In genomic region chr2:216583157-216583556, GRCh38 we compare ENCODE assay signal across 20 cellular contexts. TPM values are rescaled to one million over a fixed set of nuclear protein-coding genes. Genes with fewer than 3 reads are reported as not detected.
A peak's percentile ranks its signal among the peaks of the same experiment; 100 is the strongest.
DNase-seq lines count a peak whose midpoint lies in the region; ATAC-seq and TF ChIP-seq lines count a peak whose summit lies in the region.
"Had no signal": no experiment of that assay in that cellular context is flagged by ENCODE, and none has a peak within 500 bp of the region (broad histone marks: within the 10 kb centered on the region; RNA-seq: fewer than 3 reads in every experiment).

No MANE protein-coding gene starts in this region.

- H3K79me2 ChIP-seq in PC-9 (ENCODE audit: low read depth) (no peaks in the 10 kb centered on the region), osteoblast (ENCODE audit: insufficient read depth, low read length) (no peaks in the 10 kb centered on the region)

- H3K4me3 Mint-ChIP-seq in T-helper 17 cell = no peak overlapping the region
- H3K4me3 Mint-ChIP-seq: activated T-helper 17 cell treated with anti-CD3 and anti-CD28 coated beads, Interleukin-2, amount 50 U/mL, for 72 hours; CD4-positive, alpha-beta T cell; H9; natural killer cell treated with Interleukin-12 subunit alpha and Interleukin-12 subunit beta and Interleukin-15 and Interleukin-18, amount 100 ng/mL, for 72 hours had no signal

- H3K4me2 ChIP-seq in PC-9 (peak overlapping the region; percentile 20), osteoblast (ENCODE audit: insufficient read depth, low read length) (peak overlapping the region; percentile 51)

- H3K4me1 Mint-ChIP-seq in T-helper 17 cell = no peaks in the 10 kb centered on the region
- H3K4me1 Mint-ChIP-seq: activated T-helper 17 cell treated with anti-CD3 and anti-CD28 coated beads, Interleukin-2, amount 50 U/mL, for 72 hours had no signal

- H2AFZ ChIP-seq in PC-9 (no peak overlapping the region), osteoblast (ENCODE audit: low read length) (no peak overlapping the region)

- intact Hi-C loops in PC-9 (cut with micrococcal nuclease; ENCODE audit: unreplicated experiment) = loop anchor here (2.0 to 5.0 kb wide), 2 partner anchors 44 to 84 kb away; no protein-coding TSS in a partner anchor

- H3K9me3 ChIP-seq in PC-9 (ENCODE audit: insufficient read depth, low read depth) (no peaks in the 10 kb centered on the region), osteoblast (ENCODE audit: low read depth, low read length) (no peaks in the 10 kb centered on the region), T-helper 17 cell (ENCODE audit: control insufficient read depth, low read length, poor library complexity, severe bottlenecking) (no peaks in the 10 kb centered on the region)
- H3K9me3 ChIP-seq: upper lobe of right lung had no signal

- H3K27me3 ChIP-seq in PC-9 (ENCODE audit: insufficient read depth, low read depth) (no peaks in the 10 kb centered on the region), osteoblast (ENCODE audit: insufficient read depth, low read length) (no peaks in the 10 kb centered on the region)
- H3K27me3 ChIP-seq: upper lobe of right lung had no signal

- H3K36me3 ChIP-seq in PC-9 (ENCODE audit: low read depth) = no peaks in the 10 kb centered on the region
- no peaks in the 10 kb centered on the region for H3K36me3 ChIP-seq in osteoblast (ENCODE audit: insufficient read depth, low read length)
- H3K36me3 ChIP-seq: upper lobe of right lung had no signal

- no TSS peak for BruUV-seq in PC-9 (replicated peaks; lab: Mats Ljungman, UMichigan)

- H4K20me1 ChIP-seq in PC-9 (ENCODE audit: insufficient read depth) (no peaks in the 10 kb centered on the region), osteoblast (ENCODE audit: insufficient read depth, low read length) (no peaks in the 10 kb centered on the region)

- H3F3A ChIP-seq in PC-9 (ENCODE audit: insufficient read depth, low read depth) = peaks cover 3% of the 10 kb centered on the region; the same call in 1 of the 2 replicates

- no peaks in the 10 kb centered on the region for H3K9me2 ChIP-seq in PC-9 (ENCODE audit: insufficient read depth)

- no peaks in the 10 kb centered on the region for H3K36me3 Mint-ChIP-seq in T-helper 17 cell (ENCODE audit: low read depth)
- H3K36me3 Mint-ChIP-seq: natural killer cell treated with Interleukin-12 subunit alpha and Interleukin-12 subunit beta and Interleukin-15 and Interleukin-18, amount 100 ng/mL, for 72 hours had no signal

- no peak overlapping the region for H3K4me3 ChIP-seq in PC-9
- H3K4me3 ChIP-seq in epithelial cell of esophagus (ENCODE audit: low read length) = no peak overlapping the region
- H3K4me3 ChIP-seq in osteoblast (ENCODE audit: insufficient read depth, low read length) = no peak overlapping the region
- H3K4me3 ChIP-seq: upper lobe of right lung had no signal

- TF ChIP-seq CTCF in PC-9 (conservative IDR thresholded peaks at IDR 0.05) (no peak), epithelial cell of esophagus (IDR thresholded peaks at IDR 0.05; ENCODE audit: insufficient read depth, low read depth, low read length, missing control alignments) (no peak), osteoblast (IDR thresholded peaks at IDR 0.05; ENCODE audit: extremely low read depth, low read depth, low read length) (no peak)

- CTCF ChIA-PET in PC-9 (lab: Charles Lee) = interaction anchor here (0.5 to 1.0 kb wide), 2 partner anchors 52 to 82 kb away, joined by 3 to 5 read pairs; no protein-coding TSS in a partner anchor

- POLR2A ChIA-PET in PC-9 (lab: Charles Lee; ENCODE audit: unreplicated experiment) = interaction anchor here (0.6 to 0.7 kb wide), 3 partner anchors 21 to 381 kb away, joined by 3 to 4 read pairs (median 3); no protein-coding TSS in a partner anchor

- DNase-seq in EH (ENCODE audit: low read depth) (peak; percentile 93), PC-9 (peak; percentile 52 to 92), epithelial cell of esophagus (ENCODE audit: low read depth) (peak; percentile 62), osteoblast (ENCODE audit: insufficient read length, low spot score, missing footprints) (peak; percentile 88), superior temporal gyrus (ENCODE audit: extremely low spot score) (no peak), T-helper 17 cell (no peak)
- DNase-seq: activated CD4-positive, alpha-beta T cell treated with anti-CD3 and anti-CD28 coated beads, Interleukin-2, amount 50 U/mL, for 1 hour; CD4-positive, alpha-beta T cell; H9; hippocampal formation; Kasumi-1; NCI-H1436 treated with DMSO at 0.1 percent for 48 hours; NCI-H748 treated with DMSO at 0.1 percent for 48 hours; right cardiac atrium; stimulated activated CD4-positive, alpha-beta T cell treated with anti-CD3 and anti-CD28 coated beads, Interleukin-4, amount 100 ng/mL, for 1 hour; upper lobe of right lung had no signal

- H3K27ac ChIP-seq in PC-9 (peak overlapping the region; percentile 26; the same call in 1 of the 2 replicates), osteoblast (ENCODE audit: low read depth, low read length) (peak overlapping the region; percentile 50)
- H3K27ac ChIP-seq: upper lobe of right lung had no signal

- ATAC-seq in HG03565 (IDR thresholded peaks at IDR 0.05; ENCODE audit: unreplicated experiment) (no peak), HG03097 (IDR thresholded peaks at IDR 0.05; ENCODE audit: low FRiP score, unreplicated experiment) (no peak), T-helper 17 cell (no peak)
- ATAC-seq: activated T-helper 17 cell treated with anti-CD3 and anti-CD28 coated beads, Interleukin-2, amount 50 U/mL, for 72 hours; natural killer cell treated with Interleukin-12 subunit alpha and Interleukin-12 subunit beta and Interleukin-15 and Interleukin-18, amount 100 ng/mL, for 72 hours; right cardiac atrium; upper lobe of right lung had no signal

- H3K27ac Mint-ChIP-seq in T-helper 17 cell = no peak overlapping the region
- H3K27ac Mint-ChIP-seq: activated T-helper 17 cell treated with anti-CD3 and anti-CD28 coated beads, Interleukin-2, amount 50 U/mL, for 72 hours; CD4-positive, alpha-beta T cell; natural killer cell treated with Interleukin-12 subunit alpha and Interleukin-12 subunit beta and Interleukin-15 and Interleukin-18, amount 100 ng/mL, for 72 hours had no signal

- H3K27me3 Mint-ChIP-seq in T-helper 17 cell = peaks cover 39% of the 10 kb centered on the region

- H3K4me1 ChIP-seq in PC-9 (replicated peaks; ENCODE audit: insufficient read depth) (peaks cover 23% of the 10 kb centered on the region), osteoblast (ENCODE audit: insufficient read depth, low read length) (peaks cover 21% of the 10 kb centered on the region)
- H3K4me1 ChIP-seq: upper lobe of right lung had no signal

RNA-seq across cellular contexts. Expression of gene IGFBP2, which starts 50.1 kb away (rescaled TPM):
- total RNA-seq in PC-9 (2021) (106 and 133 TPM in 2 replicates), osteoblast (6.5 and 11.2 TPM in 2 replicates), T-helper 17 cell (1 to 10 TPM in 1 of 2 donors, not detected in 1; 6.1 TPM)
- total RNA-seq: CD4-positive, alpha-beta T cell had no signal

Comparison
In these comparisons a context has a peak if more than half of its experiments do, and no peak if none do; other contexts are left out.
1. DNase-seq: peak in EH (single experiment), PC-9 (2 of 2), epithelial cell of esophagus (single experiment) and osteoblast (single experiment); none in superior temporal gyrus (single experiment) and T-helper 17 cell (0 of 3).